In genomic region chr13:66657165-66657895, GRCh38 we compare ENCODE assay signal across 8 cellular contexts.
DNase-seq lines count a peak whose midpoint lies in the region; ATAC-seq and TF ChIP-seq lines count a peak whose summit lies in the region.

No MANE protein-coding gene starts in this region.

- TF ChIP-seq CTCF in lower leg skin (IDR thresholded peaks at IDR 0.05): no peak

- WGBS in lower leg skin, 2 donors: 22 to 28% methylated on average over 6 of the region's 6 CpGs

- intact Hi-C loops in lower leg skin (cut with DNase I; ENCODE audit: low total_unique reads): no loop called here

- no peak for TF ChIP-seq POLR2A in lower leg skin (IDR thresholded peaks at IDR 0.05)

- H3K4me3 ChIP-seq in lower leg skin (ENCODE audit: low read depth, poor library complexity, severe bottlenecking): no peak overlapping the region

- no peak for ATAC-seq in HG02852 (IDR thresholded peaks at IDR 0.05; ENCODE audit: unreplicated experiment)
- ATAC-seq in HG03442 (IDR thresholded peaks at IDR 0.05; ENCODE audit: unreplicated experiment): no peak
- no peak for ATAC-seq in HG02885 (IDR thresholded peaks at IDR 0.05; ENCODE audit: poor library complexity, unreplicated experiment)

- peak; percentile 67 for DNase-seq in D341Med (ENCODE audit: low spot score)
- peak; percentile 98 for DNase-seq in NCI-H2171 (lab: John Stamatoyannopoulos, UW)
- peak; percentile 41 for DNase-seq in brain pericyte (ENCODE audit: low read depth, low spot score)
- peak; percentile 59 to 83 for DNase-seq in lower leg skin (ENCODE audit: low spot score in 2 of 2)
- no peak for DNase-seq in T-helper 2 cell

Comparison
In these comparisons a context has a peak if more than half of its experiments do, and no peak if none do; other contexts are left out.
1. DNase-seq: peak in D341Med (single experiment), NCI-H2171 (single experiment), brain pericyte (single experiment) and lower leg skin (2 of 2); none in T-helper 2 cell (0 of 5).